21 cellular contexts compared by ENCODE assay signal in the genomic region with DNA sequence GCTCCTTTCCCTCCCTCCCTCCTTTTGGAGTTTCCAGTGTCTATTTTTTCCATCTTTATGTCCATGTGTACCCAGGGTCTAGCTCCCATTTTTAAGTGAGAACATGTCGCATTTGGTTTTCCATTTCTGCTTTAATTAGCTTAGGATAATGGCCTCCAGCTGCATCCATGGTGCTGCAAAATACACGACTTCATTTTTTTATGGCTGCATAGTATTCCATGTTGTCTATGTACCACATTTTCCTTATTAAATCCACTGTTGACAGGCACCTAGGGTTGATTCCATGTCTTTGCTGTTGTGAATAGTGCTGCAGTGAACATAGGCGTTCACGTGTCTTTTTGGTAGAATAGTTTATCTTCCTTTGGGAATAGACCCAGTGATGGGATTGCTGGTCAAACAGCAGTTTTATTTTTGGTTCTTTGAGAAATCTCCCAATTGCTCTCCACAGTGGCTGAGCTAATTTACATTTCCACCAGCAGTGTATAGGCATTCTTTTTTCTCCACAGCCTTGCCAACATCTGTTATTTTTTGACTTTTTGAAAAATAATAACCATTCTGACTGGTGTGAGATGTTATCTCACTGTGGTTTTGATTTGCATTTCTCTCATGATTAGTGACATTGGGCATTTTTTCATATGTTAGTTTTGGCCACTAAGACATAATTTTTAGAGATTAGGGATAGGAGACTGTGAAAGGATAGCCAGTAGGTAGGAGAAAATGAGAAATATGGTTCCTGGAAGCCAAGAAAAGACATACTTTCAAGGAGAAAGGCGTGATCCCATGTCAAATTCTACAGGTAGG. TPM values are rescaled to one million over a fixed set of nuclear protein-coding genes. Genes with fewer than 3 reads are reported as not detected.
A peak's percentile ranks its signal among the peaks of the same experiment; 100 is the strongest.
DNase-seq lines count a peak whose midpoint lies in the region; ATAC-seq and TF ChIP-seq lines count a peak whose summit lies in the region.
"Had no signal": no experiment of that assay in that cellular context is flagged by ENCODE, and none has a peak within 500 bp of the region (broad histone marks: within the 10 kb centered on the region; RNA-seq: fewer than 3 reads in every experiment).

No MANE protein-coding gene starts in this region.

- peak overlapping the region; percentile 18 for H4K5ac ChIP-seq in IMR-90 (ENCODE audit: low read depth, low read length)

- WGBS in IMR-90 (ENCODE audit: extremely low coverage in 2 of 2, insufficient read length in 1 of 2), 2 experiments: 71% methylated on average over 1 of the region's 5 CpGs; no CpG with 5 or more reads in 1 of the 2 experiments
- WGBS in stomach, 5 donors: 61 to 80% (median 68%) methylated on average over 5 of the region's 5 CpGs

- in situ Hi-C loops in IMR-90 (cut with MboI; ENCODE audit: low sequenced_read_pairs): no loop called here
- in situ Hi-C loops in brain microvascular endothelial cell (cut with HindIII; ENCODE audit: low pct_ligation_motif_present, low sequenced_read_pairs): no loop called here

- POLR2A ChIA-PET in IMR-90 (lab: Charles Lee; ENCODE audit: unreplicated experiment): no interaction called here

- TF ChIP-seq EP300 in stomach (IDR thresholded peaks at IDR 0.05): no peak

- peak overlapping the region; percentile 59 to 73; a peak in 3 of 4 replicates for H4K8ac ChIP-seq in IMR-90 (ENCODE audit: low read depth in 2 of 2, low read length in 2 of 2)

- TF ChIP-seq RAD21 in IMR-90 (IDR thresholded peaks at IDR 0.05; ENCODE audit: low read length): no peak

- H3K4me3 ChIP-seq in IMR-90 (ENCODE audit: insufficient read depth, low read depth, low read length): no peak overlapping the region
- H3K4me3 ChIP-seq in brain microvascular endothelial cell (ENCODE audit: low read depth, low read length): no peak overlapping the region
- no peak overlapping the region for H3K4me3 ChIP-seq in stomach
- H3K4me3 ChIP-seq: body of pancreas, prostate gland had no signal

- H4K20me1 ChIP-seq in IMR-90 (ENCODE audit: insufficient read depth, low read length): no peaks in the 10 kb centered on the region

- intact Hi-C loops in IMR-90 (cut with micrococcal nuclease): no loop called here
- intact Hi-C loops in stomach (cut with DNase I; ENCODE audit: low total_unique reads): no loop called here

- H2BK5ac ChIP-seq in IMR-90 (ENCODE audit: low read depth, low read length, poor library complexity, severe bottlenecking): peak overlapping the region; percentile 21

- peak overlapping the region; percentile 55 for H3K18ac ChIP-seq in IMR-90 (ENCODE audit: low read depth, low read length)

- H3K79me1 ChIP-seq in IMR-90 (ENCODE audit: low read depth in 1 of 2, low read length in 2 of 2): no peaks in the 10 kb centered on the region

- no peak overlapping the region for H3K4me3 Mint-ChIP-seq in mesothelial cell of epicardium
- H3K4me3 Mint-ChIP-seq: activated CD4-positive, alpha-beta T cell treated with anti-CD3 and anti-CD28 coated beads, Interleukin-2, amount 10 ng/mL, durations not matched to agents 24 days and 14 days; activated naive CD8-positive, alpha-beta T cell; activated T-helper 17 cell treated with anti-CD3 and anti-CD28 coated beads, Interleukin-2, amount 50 U/mL, for 72 hours; CD4-positive, CD25-positive, alpha-beta regulatory T cell; stimulated activated naive CD8-positive, alpha-beta T cell treated with anti-CD3 and anti-CD28 coated beads, Interleukin-15, Interleukin-2, amounts not matched to agents 100 ng/mL and 50 ng/mL, for 24 hours; T-helper 1 cell treated with Interleukin-12 subunit alpha and Interleukin-12 subunit beta and Interleukin-4 antibody, amounts not matched to agents 30 μg/mL and 1 μg/mL, for 36 hours had no signal

- H3K14ac ChIP-seq in IMR-90 (replicated peaks; ENCODE audit: low read depth, low read length): no peak overlapping the region

- peak overlapping the region; percentile 68 for H3K27ac Mint-ChIP-seq in mesothelial cell of epicardium
- H3K27ac Mint-ChIP-seq: activated CD4-positive, alpha-beta T cell treated with anti-CD3 and anti-CD28 coated beads, Interleukin-2, amount 10 ng/mL, durations not matched to agents 24 days and 14 days; activated naive CD8-positive, alpha-beta T cell; activated T-helper 17 cell treated with anti-CD3 and anti-CD28 coated beads, Interleukin-2, amount 50 U/mL, for 72 hours; CD4-positive, CD25-positive, alpha-beta regulatory T cell; stimulated activated naive CD8-positive, alpha-beta T cell treated with anti-CD3 and anti-CD28 coated beads, Interleukin-15, Interleukin-2, amounts not matched to agents 100 ng/mL and 50 ng/mL, for 24 hours; T-helper 1 cell treated with Interleukin-12 subunit alpha and Interleukin-12 subunit beta and Interleukin-4 antibody, amounts not matched to agents 30 μg/mL and 1 μg/mL, for 36 hours had no signal

- no peak overlapping the region for H3K56ac ChIP-seq in IMR-90 (ENCODE audit: extremely low read depth, insufficient read depth, low read length)

- peak overlapping the region; percentile 58 for H2BK120ac ChIP-seq in IMR-90 (ENCODE audit: low read depth, low read length)

- peaks cover 64% of the 10 kb centered on the region for H3K4me1 Mint-ChIP-seq in mesothelial cell of epicardium
- H3K4me1 Mint-ChIP-seq: activated CD4-positive, alpha-beta T cell treated with anti-CD3 and anti-CD28 coated beads, Interleukin-2, amount 10 ng/mL, durations not matched to agents 24 days and 14 days; activated T-helper 17 cell treated with anti-CD3 and anti-CD28 coated beads, Interleukin-2, amount 50 U/mL, for 72 hours; CD4-positive, CD25-positive, alpha-beta regulatory T cell had no signal

- TF ChIP-seq POLR2A in IMR-90 (IDR thresholded peaks at IDR 0.05; ENCODE audit: low read depth, low read length): no peak
- TF ChIP-seq POLR2A in stomach (IDR thresholded peaks at IDR 0.05): no peak

- H2BK20ac ChIP-seq in IMR-90 (ENCODE audit: low read depth, low read length): peak overlapping the region; percentile 57; the same call in 1 of the 2 replicates

- no peak overlapping the region; the same call in 1 of the 2 replicates for H3K9ac ChIP-seq in IMR-90 (ENCODE audit: low read depth, low read length)

- peak overlapping the region; percentile 91; the same call in 2 of the 3 replicates for H2BK15ac ChIP-seq in IMR-90 (ENCODE audit: low read depth, low read length)

- peaks cover 7% of the 10 kb centered on the region for H3K9me3 ChIP-seq in IMR-90 (ENCODE audit: control insufficient read depth, insufficient read depth, low read length)
- H3K9me3 ChIP-seq in stomach: no peaks in the 10 kb centered on the region
- H3K9me3 ChIP-seq: body of pancreas, prostate gland had no signal

- no peaks in the 10 kb centered on the region for H3K36me3 Mint-ChIP-seq in mesothelial cell of epicardium
- H3K36me3 Mint-ChIP-seq: activated naive CD8-positive, alpha-beta T cell; CD4-positive, CD25-positive, alpha-beta regulatory T cell had no signal

- H3K4me2 ChIP-seq in IMR-90 (ENCODE audit: low read depth, low read length): no peak overlapping the region

- no peaks in the 10 kb centered on the region for H3K9me1 ChIP-seq in IMR-90 (ENCODE audit: insufficient read depth, low read length)

- H2AFZ ChIP-seq in IMR-90 (replicated peaks; ENCODE audit: low read length, poor library complexity): no peak overlapping the region

- no TSS peak for BruUV-seq in IMR-90 (replicated peaks; lab: Mats Ljungman, UMichigan)

- TF ChIP-seq CTCF in IMR-90 (conservative IDR thresholded peaks at IDR 0.05; ENCODE audit: low read depth, low read length) (no peak), brain microvascular endothelial cell (IDR thresholded peaks at IDR 0.05; ENCODE audit: low read depth, low read length, missing control alignments) (no peak), mesothelial cell of epicardium (IDR thresholded peaks at IDR 0.05; ENCODE audit: unreplicated experiment) (no peak), stomach (IDR thresholded peaks at IDR 0.05) (no peak)

- dilution Hi-C loops in IMR-90 (cut with HindIII; ENCODE audit: low sequenced_read_pairs, unreplicated experiment): no loop called here

- H3K4me1 ChIP-seq in IMR-90 (ENCODE audit: control insufficient read depth, insufficient read depth, low read length) (peaks cover 11% of the 10 kb centered on the region), stomach (peaks cover 0 to 15% (median 10%) of the 10 kb centered on the region in 4 donors)
- H3K4me1 ChIP-seq: prostate gland had no signal

- ATAC-seq in IMR-90 (ENCODE audit: low read depth): no peak
- ATAC-seq in HG03432 (IDR thresholded peaks at IDR 0.05; ENCODE audit: unreplicated experiment): no peak
- no peak for ATAC-seq in HG02623 (IDR thresholded peaks at IDR 0.05; ENCODE audit: unreplicated experiment)
- ATAC-seq: activated T-helper 17 cell treated with anti-CD3 and anti-CD28 coated beads, Interleukin-2, amount 50 U/mL, for 72 hours; body of pancreas had no signal

- H3K27me3 ChIP-seq in IMR-90 (ENCODE audit: control insufficient read depth, insufficient read depth, low read length) (no peaks in the 10 kb centered on the region), brain microvascular endothelial cell (replicated peaks) (no peaks in the 10 kb centered on the region), stomach (no peaks in the 10 kb centered on the region)
- H3K27me3 ChIP-seq: body of pancreas had no signal

- peak overlapping the region; percentile 66 for H3K4ac ChIP-seq in IMR-90 (ENCODE audit: low read depth, low read length)

- peak overlapping the region; percentile 57; the same call in 1 of the 2 replicates for H2AK5ac ChIP-seq in IMR-90 (ENCODE audit: low read depth, low read length)

- H3K9me3 Mint-ChIP-seq in mesothelial cell of epicardium: peaks cover 8% of the 10 kb centered on the region
- H3K9me3 Mint-ChIP-seq: activated CD4-positive, alpha-beta T cell treated with anti-CD3 and anti-CD28 coated beads, Interleukin-2, amount 10 ng/mL, durations not matched to agents 24 days and 14 days had no signal

- peak overlapping the region; percentile 63; the same call in 1 of the 2 replicates for H3K23ac ChIP-seq in IMR-90 (ENCODE audit: low read depth, low read length)

- no peaks in the 10 kb centered on the region for H3K36me3 ChIP-seq in IMR-90 (ENCODE audit: control insufficient read depth, insufficient read depth, low read length)
- no peaks in the 10 kb centered on the region for H3K36me3 ChIP-seq in brain microvascular endothelial cell (replicated peaks)
- no peaks in the 10 kb centered on the region for H3K36me3 ChIP-seq in stomach
- H3K36me3 ChIP-seq: prostate gland had no signal

- H3K27me3 Mint-ChIP-seq in mesothelial cell of epicardium (ENCODE audit: low read depth): no peaks in the 10 kb centered on the region
- H3K27me3 Mint-ChIP-seq: activated CD4-positive, alpha-beta T cell treated with anti-CD3 and anti-CD28 coated beads, Interleukin-2, amount 10 ng/mL, durations not matched to agents 24 days and 14 days; CD4-positive, CD25-positive, alpha-beta regulatory T cell had no signal

- H4K91ac ChIP-seq in IMR-90 (ENCODE audit: insufficient read depth, low read depth, low read length): peak overlapping the region; percentile 82; the same call in 1 of the 2 replicates

- H3K27ac ChIP-seq in IMR-90 (ENCODE audit: insufficient read depth, low read length): 0 out of 2 replicates have a peak overlapping the region, but pooled peaks have one; percentile 27
- H3K27ac ChIP-seq in brain microvascular endothelial cell: peak overlapping the region; percentile 43
- peak overlapping the region in 3 of 5 donors; percentile 53 to 66 (median 60) for H3K27ac ChIP-seq in stomach
- H3K27ac ChIP-seq: body of pancreas had no signal

- CTCF ChIA-PET in IMR-90 (lab: Yijun Ruan, JAX): no interaction called here

- peak; percentile 30 for DNase-seq in IMR-90
- DNase-seq in brain microvascular endothelial cell: no peak
- no peak for DNase-seq in mesothelial cell of epicardium (ENCODE audit: low spot score in 2 of 2, unreplicated experiment in 2 of 2)
- DNase-seq in stomach: no peak
- DNase-seq in AG08396 (ENCODE audit: low spot score): no peak
- DNase-seq in NCI-H524 (lab: John Stamatoyannopoulos, UW): no peak
- DNase-seq: activated CD4-positive, alpha-beta T cell treated with anti-CD3 and anti-CD28 coated beads, Interleukin-2, amount 10 ng/mL, durations not matched to agents 24 days and 14 days; body of pancreas; CD4-positive, CD25-positive, alpha-beta regulatory T cell; dermis blood vessel endothelial cell; NCI-H1105; NCI-H2081; NCI-H345; OCI-M1 had no signal

- no peak overlapping the region for H2AK9ac ChIP-seq in IMR-90 (replicated peaks; ENCODE audit: low read depth, low read length, poor library complexity)

RNA-seq across cellular contexts. Expression of a gene that starts 50.4 kb away (rescaled TPM):
- 106 and 116 TPM in 2 replicates for total RNA-seq in IMR-90 (2012; rRNA removed)
- 317 and 336 TPM in 2 replicates for polyA plus RNA-seq in IMR-90 (2012; rRNA removed)
- 78.5 and 82.1 TPM in 2 replicates for polyA plus RNA-seq in IMR-90 (2012; cell fraction: cytosol; rRNA removed)
- 226 and 359 TPM in 2 replicates for polyA plus RNA-seq in IMR-90 (2012; cell fraction: nucleus; rRNA removed; ENCODE audit: low replicate concordance)
- 67.8 to 77.6 TPM (median 72.7 TPM) in 3 replicates for total RNA-seq in mesothelial cell of epicardium
- 100 to 1,000 TPM in 3 of 5 donors, 10 to 100 TPM in 2; 44.9 to 268 (median 111) TPM for total RNA-seq in stomach
- 10 to 100 TPM; 12.2 to 21.3 (median 21.0) TPM for polyA plus RNA-seq in stomach
